Comparison of ENCODE assay signal across 8 cellular contexts in genomic region chr15:44537728-44538240, GRCh38. TPM values are rescaled to one million over a fixed set of nuclear protein-coding genes. Genes with fewer than 3 reads are reported as not detected.
A peak's percentile ranks its signal among the peaks of the same experiment; 100 is the strongest.
DNase-seq lines count a peak whose midpoint lies in the region; ATAC-seq lines count a peak whose summit lies in the region.

No MANE protein-coding gene starts in this region.

- H3K36me3 Mint-ChIP-seq in activated CD4-positive, alpha-beta T cell treated with anti-CD3 and anti-CD28 coated beads, Interleukin-2, amount 10 ng/mL, durations not matched to agents 7 days and 5 days (ENCODE audit: low read depth) = peaks cover 48% of the 10 kb centered on the region
- peaks cover 49% of the 10 kb centered on the region for H3K36me3 Mint-ChIP-seq in effector memory CD8-positive, alpha-beta T cell (ENCODE audit: insufficient read depth)
- H3K36me3 Mint-ChIP-seq in natural killer cell treated with Interleukin-12 subunit alpha and Interleukin-12 subunit beta and Interleukin-15 and Interleukin-18, amount 100 ng/mL, for 72 hours = peaks cover 25% of the 10 kb centered on the region

- POLR2A ChIA-PET in activated CD4-positive, alpha-beta T cell treated with anti-CD3 and anti-CD28 coated beads, Interleukin-2, amount 10 ng/mL, durations not matched to agents 7 days and 5 days (lab: Charles Lee) = interaction anchor here (0.9 to 1.6 kb wide), 2 partner anchors 110 to 176 kb away, joined by 3 to 4 read pairs; partner anchors contain the start of gene CTDSPL2

- peaks cover 52% of the 10 kb centered on the region for H3K4me1 Mint-ChIP-seq in activated CD4-positive, alpha-beta T cell treated with anti-CD3 and anti-CD28 coated beads, Interleukin-2, amount 10 ng/mL, durations not matched to agents 7 days and 5 days
- H3K4me1 Mint-ChIP-seq in effector memory CD8-positive, alpha-beta T cell (ENCODE audit: low read depth in 2 of 2) = peaks cover 33 to 55% of the 10 kb centered on the region in 2 donors
- H3K4me1 Mint-ChIP-seq in natural killer cell treated with Interleukin-12 subunit alpha and Interleukin-12 subunit beta and Interleukin-15 and Interleukin-18, amount 100 ng/mL, for 72 hours (ENCODE audit: low read depth in 2 of 2) = peaks cover 46 to 50% of the 10 kb centered on the region in 2 donors

- no peaks in the 10 kb centered on the region for H3K9me3 Mint-ChIP-seq in activated CD4-positive, alpha-beta T cell treated with anti-CD3 and anti-CD28 coated beads, Interleukin-2, amount 10 ng/mL, durations not matched to agents 7 days and 5 days
- no peaks in the 10 kb centered on the region for H3K9me3 Mint-ChIP-seq in effector memory CD8-positive, alpha-beta T cell
- no peaks in the 10 kb centered on the region for H3K9me3 Mint-ChIP-seq in natural killer cell treated with Interleukin-12 subunit alpha and Interleukin-12 subunit beta and Interleukin-15 and Interleukin-18, amount 100 ng/mL, for 72 hours

- CTCF ChIA-PET in activated CD4-positive, alpha-beta T cell treated with anti-CD3 and anti-CD28 coated beads, Interleukin-2, amount 10 ng/mL, durations not matched to agents 7 days and 5 days (lab: Charles Lee) = interaction anchor here (0.6 to 2.3 kb wide), 3 partner anchors 8 to 150 kb away, joined by 3 to 9 read pairs (median 5); no protein-coding TSS in a partner anchor

- peak overlapping the region; percentile 94 for H3K27ac Mint-ChIP-seq in activated CD4-positive, alpha-beta T cell treated with anti-CD3 and anti-CD28 coated beads, Interleukin-2, amount 10 ng/mL, durations not matched to agents 7 days and 5 days
- peak overlapping the region; percentile 93 to 96 for H3K27ac Mint-ChIP-seq in effector memory CD8-positive, alpha-beta T cell
- H3K27ac Mint-ChIP-seq in natural killer cell treated with Interleukin-12 subunit alpha and Interleukin-12 subunit beta and Interleukin-15 and Interleukin-18, amount 100 ng/mL, for 72 hours = peak overlapping the region; percentile 84 to 97

- DNase-seq in activated CD4-positive, alpha-beta T cell treated with anti-CD3 and anti-CD28 coated beads, Interleukin-2, amount 10 ng/mL, durations not matched to agents 7 days and 5 days = peak; percentile 26
- DNase-seq in activated CD4-positive, alpha-beta T cell treated with anti-CD3 and anti-CD28 coated beads for 1 hour = no peak
- DNase-seq in SHP77 (lab: John Stamatoyannopoulos, UW) (peak; percentile 10 to 48), NCI-H1436 (lab: John Stamatoyannopoulos, UW) (no peak)
- peak in 1 of 3 experiments; percentile 11 for DNase-seq in effector memory CD8-positive, alpha-beta T cell
- no peak for DNase-seq in natural killer cell treated with Interleukin-12 subunit alpha and Interleukin-12 subunit beta and Interleukin-15 and Interleukin-18, amount 100 ng/mL, for 72 hours (ENCODE audit: low spot score)

- no peaks in the 10 kb centered on the region for H3K27me3 Mint-ChIP-seq in activated CD4-positive, alpha-beta T cell treated with anti-CD3 and anti-CD28 coated beads, Interleukin-2, amount 10 ng/mL, durations not matched to agents 7 days and 5 days
- no peaks in the 10 kb centered on the region for H3K27me3 Mint-ChIP-seq in effector memory CD8-positive, alpha-beta T cell
- no peaks in the 10 kb centered on the region for H3K27me3 Mint-ChIP-seq in natural killer cell treated with Interleukin-12 subunit alpha and Interleukin-12 subunit beta and Interleukin-15 and Interleukin-18, amount 100 ng/mL, for 72 hours

- H3K4me3 Mint-ChIP-seq in activated CD4-positive, alpha-beta T cell treated with anti-CD3 and anti-CD28 coated beads, Interleukin-2, amount 10 ng/mL, durations not matched to agents 7 days and 5 days = peak overlapping the region; percentile 88
- H3K4me3 Mint-ChIP-seq in effector memory CD8-positive, alpha-beta T cell = peak overlapping the region; percentile 93 to 94
- H3K4me3 Mint-ChIP-seq in natural killer cell treated with Interleukin-12 subunit alpha and Interleukin-12 subunit beta and Interleukin-15 and Interleukin-18, amount 100 ng/mL, for 72 hours = peak overlapping the region; percentile 90

- no peak for ATAC-seq in effector memory CD8-positive, alpha-beta T cell (replicated peaks)
- no peak for ATAC-seq in natural killer cell treated with Interleukin-12 subunit alpha and Interleukin-12 subunit beta and Interleukin-15 and Interleukin-18, amount 100 ng/mL, for 72 hours
- ATAC-seq in HG02884 (IDR thresholded peaks at IDR 0.05; ENCODE audit: unreplicated experiment) = no peak
- ATAC-seq in HG03439 (IDR thresholded peaks at IDR 0.05; ENCODE audit: unreplicated experiment) = no peak

RNA-seq across cellular contexts. Expression of gene EIF3J, which starts 0.8 kb away (rescaled TPM):
- 10 to 100 TPM; 86.1 to 94.9 TPM for total RNA-seq in activated CD4-positive, alpha-beta T cell treated with anti-CD3 and anti-CD28 coated beads, Interleukin-2, amount 10 ng/mL, durations not matched to agents 7 days and 5 days
- total RNA-seq in natural killer cell treated with Interleukin-12 subunit alpha and Interleukin-12 subunit beta and Interleukin-15 and Interleukin-18, amount 100 ng/mL, for 72 hours = 100 to 1,000 TPM in 1 of 2 donors, 10 to 100 TPM in 1; 89.1 to 121 TPM

Comparison
In these comparisons a context has a peak if more than half of its experiments do, and no peak if none do; other contexts are left out.
1. DNase-seq: peak in activated CD4-positive, alpha-beta T cell treated with anti-CD3 and anti-CD28 coated beads, Interleukin-2, amount 10 ng/mL, durations not matched to agents 7 days and 5 days (single experiment) and SHP77 (2 of 2); none in activated CD4-positive, alpha-beta T cell treated with anti-CD3 and anti-CD28 coated beads for 1 hour (single experiment), natural killer cell treated with Interleukin-12 subunit alpha and Interleukin-12 subunit beta and Interleukin-15 and Interleukin-18, amount 100 ng/mL, for 72 hours (single experiment) and NCI-H1436 (single experiment).
2. Peak in every context shown above with its lines, with median percentiles within 50 percentile points of each other: H3K27ac Mint-ChIP-seq and H3K4me3 Mint-ChIP-seq.